Comparison of ENCODE assay signal across 32 cellular contexts in the genomic region with DNA sequence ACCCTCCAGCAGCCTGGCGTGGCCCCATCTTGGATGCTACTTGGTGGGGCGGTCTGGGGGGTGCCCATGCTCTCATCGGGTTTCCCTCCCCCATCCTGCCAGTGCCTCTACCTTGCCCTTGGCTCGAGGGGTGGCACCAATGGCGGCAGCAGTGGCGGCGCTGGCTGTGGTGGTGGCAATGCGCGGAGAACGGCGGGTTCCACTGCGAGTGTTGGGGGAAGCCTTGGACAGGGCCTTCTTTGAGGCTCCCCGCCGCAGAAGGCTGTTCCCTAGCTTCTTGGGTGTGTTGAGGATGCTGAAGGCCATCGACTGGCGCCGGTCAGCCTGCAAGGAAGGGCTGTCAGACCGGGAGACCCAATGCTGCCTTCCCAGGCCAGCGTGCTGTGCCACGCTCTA. TPM values are rescaled to one million over a fixed set of nuclear protein-coding genes. Genes with fewer than 3 reads are reported as not detected.
A peak's percentile ranks its signal among the peaks of the same experiment; 100 is the strongest.
DNase-seq lines count a peak whose midpoint lies in the region; ATAC-seq, FAIRE-seq and TF ChIP-seq lines count a peak whose summit lies in the region.
"Had no signal": no experiment of that assay in that cellular context is flagged by ENCODE, and none has a peak within 500 bp of the region (broad histone marks: within the 10 kb centered on the region; RNA-seq: fewer than 3 reads in every experiment).

No MANE protein-coding gene starts in this region.

- H3K4me1 ChIP-seq in GM12878 (ENCODE audit: control insufficient read depth, insufficient read depth, low read length) (peaks cover 10% of the 10 kb centered on the region), neural progenitor cell (no peaks in the 10 kb centered on the region)

- peak overlapping the region; percentile 41 for H3K27ac Mint-ChIP-seq in activated CD4-positive, alpha-beta T cell treated with anti-CD3 and anti-CD28 coated beads, Interleukin-2, amount 10 ng/mL, durations not matched to agents 24 days and 14 days
- H3K27ac Mint-ChIP-seq in Calu3 (ENCODE audit: unreplicated experiment), result no peak overlapping the region
- H3K27ac Mint-ChIP-seq in neural progenitor cell, result no peak overlapping the region
- H3K27ac Mint-ChIP-seq: activated CD8-positive, alpha-beta memory T cell treated with anti-CD3 and anti-CD28 coated beads, Interleukin-2, amount 10 ng/mL, durations not matched to agents 7 days and 5 days; activated T-helper 1 cell treated with anti-CD3 and anti-CD28 coated beads, Interleukin-12 subunit alpha, Interleukin-12 subunit beta, Interleukin-2, Interleukin-4 antibody, amounts not matched to agents 30 ng/mL and 10 ng/mL and 1 ng/mL, durations not matched to agents 14 hours and 24 hours and 36 hours had no signal

- no peak for TF ChIP-seq EP300 in GM12878 (IDR thresholded peaks at IDR 0.05; ENCODE audit: borderline replicate concordance in 1 of 2, control insufficient read depth in 1 of 2, low read depth in 2 of 2, low read length in 2 of 2)

- no peak for ATAC-seq in GM12878
- no peak for ATAC-seq in GM18867 (IDR thresholded peaks at IDR 0.05; ENCODE audit: unreplicated experiment)
- ATAC-seq: activated CD8-positive, alpha-beta memory T cell treated with anti-CD3 and anti-CD28 coated beads, Interleukin-2, amount 10 ng/mL, durations not matched to agents 7 days and 5 days; lower lobe of right lung; naive thymus-derived CD8-positive, alpha-beta T cell had no signal

- no peaks in the 10 kb centered on the region for H3K27me3 Mint-ChIP-seq in activated CD4-positive, alpha-beta T cell treated with anti-CD3 and anti-CD28 coated beads, Interleukin-2, amount 10 ng/mL, durations not matched to agents 24 days and 14 days
- H3K27me3 Mint-ChIP-seq in Calu3 (ENCODE audit: unreplicated experiment) (no peaks in the 10 kb centered on the region), neural progenitor cell (ENCODE audit: insufficient read depth, low read depth) (peaks cover 15% of the 10 kb centered on the region)
- H3K27me3 Mint-ChIP-seq: activated CD8-positive, alpha-beta memory T cell treated with anti-CD3 and anti-CD28 coated beads, Interleukin-2, amount 10 ng/mL, durations not matched to agents 7 days and 5 days; activated naive CD4-positive, alpha-beta T cell treated with anti-CD3 and anti-CD28 coated beads, Interleukin-2, amount 10 ng/mL, durations not matched to agents 7 days and 5 days; CD4-positive, CD25-positive, alpha-beta regulatory T cell; naive thymus-derived CD8-positive, alpha-beta T cell had no signal

- WGBS in GM12878 (ENCODE audit: insufficient coverage, insufficient replicate concordance, low lambda C conversion rate, missing lambda C conversion rate), result 98% methylated on average over 20 of the region's 20 CpGs

- H3K4me1 Mint-ChIP-seq in activated CD4-positive, alpha-beta T cell treated with anti-CD3 and anti-CD28 coated beads, Interleukin-2, amount 10 ng/mL, durations not matched to agents 24 days and 14 days, result peaks cover 15% of the 10 kb centered on the region
- H3K4me1 Mint-ChIP-seq in Calu3 (ENCODE audit: low read depth, unreplicated experiment) (no peaks in the 10 kb centered on the region), neural progenitor cell (no peaks in the 10 kb centered on the region)

- intact Hi-C loops in activated CD4-positive, alpha-beta T cell treated with anti-CD3 and anti-CD28 coated beads, Interleukin-2, amount 10 ng/mL, durations not matched to agents 24 days and 14 days (cut with micrococcal nuclease), result no loop called here
- intact Hi-C loops in Calu3 (cut with micrococcal nuclease; ENCODE audit: unreplicated experiment) (no loop called here), GM12878 (cut with micrococcal nuclease; ENCODE audit: unreplicated experiment) (no loop called here)

- in situ Hi-C loops in GM12878 (cut with MboI), result no loop called here

- H3K4me2 ChIP-seq in GM12878 (ENCODE audit: control insufficient read depth, insufficient read depth) (no peak overlapping the region), neural progenitor cell (no peak overlapping the region)

- H3F3A ChIP-seq in neural progenitor cell (ENCODE audit: low read depth), result peaks cover 29% of the 10 kb centered on the region

- H3K27ac ChIP-seq in GM12878 (ENCODE audit: control insufficient read depth, insufficient read depth) (no peak overlapping the region), neural progenitor cell (no peak overlapping the region)
- H3K27ac ChIP-seq: lower lobe of right lung, ovary, thyroid gland, vagina had no signal

- TF ChIP-seq RAD21 in GM12878 (IDR thresholded peaks at IDR 0.05; ENCODE audit: insufficient read depth, low read depth, low read length), result no peak

- H3K27me3 ChIP-seq in GM12878 (replicated peaks in 1 of 2; ENCODE audit: control insufficient read depth in 2 of 2, insufficient read depth in 2 of 2, low read length in 1 of 2) (no peaks in the 10 kb centered on the region), neural progenitor cell (no peaks in the 10 kb centered on the region)
- H3K27me3 ChIP-seq: ovary, thyroid gland, vagina had no signal

- no peak for FAIRE-seq in GM12878 (lab: Jason Lieb, UNC)
- FAIRE-seq in urothelium cell line (lab: Jason Lieb, UNC), result no peak
- FAIRE-seq: A204.1, colon, GM18507, H54, HTR-8/SVneo, small intestine had no signal

- H3K4me3 ChIP-seq in GM12878 (no peak overlapping the region), neural progenitor cell (no peak overlapping the region)
- H3K4me3 ChIP-seq: lower lobe of right lung, ovary, thyroid gland, vagina had no signal

- H3K9me3 ChIP-seq in GM12878 (replicated peaks; ENCODE audit: control insufficient read depth, insufficient read depth, low read length), result no peaks in the 10 kb centered on the region
- H3K9me3 ChIP-seq in neural progenitor cell (ENCODE audit: low read depth), result no peaks in the 10 kb centered on the region
- H3K9me3 ChIP-seq: lower lobe of right lung, ovary, thyroid gland, vagina had no signal

- H4K20me1 ChIP-seq in GM12878 (ENCODE audit: control insufficient read depth, insufficient read depth) (no peaks in the 10 kb centered on the region), neural progenitor cell (ENCODE audit: low read depth) (peaks cover 26% of the 10 kb centered on the region)

- H3K9ac ChIP-seq in GM12878 (ENCODE audit: control insufficient read depth, insufficient read depth, low read length), result no peak overlapping the region
- H3K9ac ChIP-seq in neural progenitor cell, result no peak overlapping the region

- DNase-seq in activated CD4-positive, alpha-beta T cell treated with anti-CD3 and anti-CD28 coated beads, Interleukin-2, amount 10 ng/mL, durations not matched to agents 24 days and 14 days, result no peak
- DNase-seq in activated CD4-positive, alpha-beta T cell treated with anti-CD3 and anti-CD28 coated beads for 1 hour, result no peak
- DNase-seq in Calu3 (no peak), GM12878 (ENCODE audit: low read depth, low spot score) (no peak), neural progenitor cell (ENCODE audit: low spot score) (no peak), urothelium cell line (ENCODE audit: low spot score) (no peak)
- DNase-seq in activated CD4-positive, alpha-beta T cell treated with anti-CD3 and anti-CD28 coated beads for 48 hours, result no peak
- DNase-seq: activated CD4-positive, alpha-beta T cell treated with anti-CD3 and anti-CD28 coated beads, Interleukin-2, amount 50 U/mL, for 4 hours; activated CD8-positive, alpha-beta memory T cell treated with anti-CD3 and anti-CD28 coated beads, Interleukin-2, amount 10 ng/mL, durations not matched to agents 7 days and 5 days; activated naive CD4-positive, alpha-beta T cell treated with anti-CD3 and anti-CD28 coated beads, Interleukin-2, amount 10 ng/mL, durations not matched to agents 7 days and 5 days; CD4-positive, CD25-positive, alpha-beta regulatory T cell; DMS 273 treated with DMSO at 0.1 percent for 48 hours; effector memory CD4-positive, alpha-beta T cell; hippocampal formation; KBM-7; lower lobe of right lung; NCI-H2029 treated with DMSO at 0.1 percent for 48 hours; NCI-H526 treated with DMSO at 0.1 percent for 48 hours; ovary; Right ventricle myocardium superior; small intestine; stimulated activated CD4-positive, alpha-beta T cell treated with anti-CD3 and anti-CD28 coated beads, Interleukin-1b, Interleukin-23, amount 100 ng/mL, for 48 hours; thyroid gland had no signal

- CTCF ChIA-PET in Calu3 (lab: Charles Lee) (interaction anchor here (0.6 kb wide), 1 partner anchor 175 kb away, joined by 7 read pairs; no protein-coding TSS in a partner anchor), GM12878 (lab: Yijun Ruan, JAX) (interaction anchor here (0.7 to 1.4 kb wide), 3 partner anchors 12 to 25 kb away, joined by 3 to 4 read pairs (median 3); no protein-coding TSS in a partner anchor)

- POLR2A ChIA-PET in GM12878 (lab: Charles Lee), result no interaction called here

- H3K36me3 ChIP-seq in GM12878 (ENCODE audit: control insufficient read depth in 2 of 2, insufficient read depth in 2 of 2, low read length in 1 of 2) (peaks cover 47 to 70% of the 10 kb centered on the region in 2 experiments; a peak in 3 of 4 replicates), neural progenitor cell (no peaks in the 10 kb centered on the region)
- H3K36me3 ChIP-seq: ovary had no signal

- RAD21 ChIA-PET in GM12878 (lab: Charles Lee; ENCODE audit: unreplicated experiment), result interaction anchor here (0.8 to 1.0 kb wide), 2 partner anchors 26 to 72 kb away, joined by 3 to 4 read pairs; no protein-coding TSS in a partner anchor

- TF ChIP-seq CTCF in Calu3 (IDR thresholded peaks at IDR 0.05; ENCODE audit: unreplicated experiment) (no peak), GM12878 (IDR thresholded peaks at IDR 0.05 in 2 of 3, conservative IDR thresholded peaks at IDR 0.05 in 1 of 3; ENCODE audit: control insufficient read depth in 2 of 3, extremely low read depth in 1 of 3, insufficient read depth in 1 of 3, low read depth in 3 of 3, low read length in 3 of 3) (no peak), neural progenitor cell (IDR thresholded peaks at IDR 0.05) (no peak)

- BruUV-seq in Calu3 (replicated peaks; lab: Mats Ljungman, UMichigan) (TSS peak; percentile 67), GM12878 (replicated peaks; lab: Mats Ljungman, UMichigan) (no TSS peak)

- no peaks in the 10 kb centered on the region for H3K9me3 Mint-ChIP-seq in activated CD4-positive, alpha-beta T cell treated with anti-CD3 and anti-CD28 coated beads, Interleukin-2, amount 10 ng/mL, durations not matched to agents 24 days and 14 days
- H3K9me3 Mint-ChIP-seq in Calu3 (ENCODE audit: low read depth, unreplicated experiment), result no peaks in the 10 kb centered on the region
- no peaks in the 10 kb centered on the region for H3K9me3 Mint-ChIP-seq in neural progenitor cell
- H3K9me3 Mint-ChIP-seq: activated naive CD4-positive, alpha-beta T cell treated with anti-CD3 and anti-CD28 coated beads, Interleukin-2, amount 10 ng/mL, durations not matched to agents 7 days and 5 days; activated T-helper 1 cell treated with anti-CD3 and anti-CD28 coated beads, Interleukin-12 subunit alpha, Interleukin-12 subunit beta, Interleukin-2, Interleukin-4 antibody, amounts not matched to agents 30 ng/mL and 10 ng/mL and 1 ng/mL, durations not matched to agents 14 hours and 24 hours and 36 hours; naive thymus-derived CD8-positive, alpha-beta T cell had no signal

- SMC1A ChIA-PET in GM12878 (lab: Charles Lee; ENCODE audit: uncharacterized antibody, unreplicated experiment), result interaction anchor here (1.2 kb wide), 1 partner anchor 18 kb away, joined by 3 read pairs; no protein-coding TSS in a partner anchor

- TF ChIP-seq POLR2A in GM12878 (IDR thresholded peaks at IDR 0.05; ENCODE audit: low read depth, low read length), result peak; percentile 19

- H3K79me2 ChIP-seq in GM12878 (ENCODE audit: control insufficient read depth, insufficient read depth, low read length), result peaks cover 9% of the 10 kb centered on the region
- no peaks in the 10 kb centered on the region for H3K79me2 ChIP-seq in neural progenitor cell (ENCODE audit: low read depth)

- H3K36me3 Mint-ChIP-seq in activated CD4-positive, alpha-beta T cell treated with anti-CD3 and anti-CD28 coated beads, Interleukin-2, amount 10 ng/mL, durations not matched to agents 24 days and 14 days (ENCODE audit: low read depth), result peaks cover 69% of the 10 kb centered on the region
- H3K36me3 Mint-ChIP-seq in Calu3 (ENCODE audit: insufficient read depth, unreplicated experiment) (peaks cover 69% of the 10 kb centered on the region), neural progenitor cell (peaks cover 36% of the 10 kb centered on the region)

- no peak overlapping the region for H3K4me3 Mint-ChIP-seq in activated CD4-positive, alpha-beta T cell treated with anti-CD3 and anti-CD28 coated beads, Interleukin-2, amount 10 ng/mL, durations not matched to agents 24 days and 14 days
- H3K4me3 Mint-ChIP-seq in Calu3 (ENCODE audit: low read depth, unreplicated experiment), result no peak overlapping the region
- peak overlapping the region; percentile 21 for H3K4me3 Mint-ChIP-seq in neural progenitor cell
- H3K4me3 Mint-ChIP-seq: activated CD8-positive, alpha-beta memory T cell treated with anti-CD3 and anti-CD28 coated beads, Interleukin-2, amount 10 ng/mL, durations not matched to agents 7 days and 5 days; activated naive CD4-positive, alpha-beta T cell treated with anti-CD3 and anti-CD28 coated beads, Interleukin-2, amount 10 ng/mL, durations not matched to agents 7 days and 5 days; activated T-helper 1 cell treated with anti-CD3 and anti-CD28 coated beads, Interleukin-12 subunit alpha, Interleukin-12 subunit beta, Interleukin-2, Interleukin-4 antibody, amounts not matched to agents 30 ng/mL and 10 ng/mL and 1 ng/mL, durations not matched to agents 14 hours and 24 hours and 36 hours; CD4-positive, CD25-positive, alpha-beta regulatory T cell; naive thymus-derived CD8-positive, alpha-beta T cell had no signal

- H2AFZ ChIP-seq in GM12878 (ENCODE audit: control insufficient read depth, low read depth, low read length) (no peak overlapping the region), neural progenitor cell (replicated peaks) (no peak overlapping the region)

RNA-seq across cellular contexts. Expression of a gene that starts 5.1 kb away (rescaled TPM):
- total RNA-seq in activated CD4-positive, alpha-beta T cell treated with anti-CD3 and anti-CD28 coated beads, Interleukin-2, amount 10 ng/mL, durations not matched to agents 24 days and 14 days, result 15.0 and 19.9 TPM in 2 replicates
- total RNA-seq in Calu3 (2022) (12.4 and 13.2 TPM in 2 replicates), GM12878 (2014; rRNA removed) (4.9 and 5.5 TPM in 2 replicates), GM12878 (2014; rRNA removed; fragmentation: Illumina TruSeq; extraction: Trizol) (5.0 and 5.9 TPM in 2 replicates), GM12878 (2021) (16.3 and 19.0 TPM in 2 replicates), neural progenitor cell (ENCODE audit: low replicate concordance) (7.5 and 10.3 TPM in 2 replicates)
- 42.0 and 53.6 TPM in 2 replicates for total RNA-seq in GM12878 (2013; cell fraction: nucleolus; rRNA removed)
- 15.3 TPM for polyA plus RNA-seq in GM12878 (2011; ENCODE audit: low read depth)
- polyA plus RNA-seq in GM12878 (2011; rRNA removed) (9.2 and 11.8 TPM in 2 replicates), GM12878 (2014; fragmentation: Illumina TruSeq; extraction: Trizol) (13.7 and 15.9 TPM in 2 replicates), GM12878 (2014; fragmentation: Nextera tagmentation; extraction: Ambion mirVana) (1 to 10 TPM; 2.6 to 3.5 TPM), GM12878 (2014; rRNA removed) (18.1 and 23.4 TPM in 2 replicates), GM12878 (2016; fragmentation: Nextera tagmentation; extraction: Ambion mirVana) (10 to 100 TPM; 10.2 to 11.1 TPM)
- polyA plus RNA-seq in GM12878 (2011; cell fraction: cytosol; rRNA removed), result 6.1 and 7.4 TPM in 2 replicates
- polyA plus RNA-seq in GM12878 (2011; cell fraction: nucleus; rRNA removed), result 88.6 and 89.9 TPM in 2 replicates
- 14.2 and 16.9 TPM in 2 replicates for polyA plus RNA-seq in GM12878 (2012)
- polyA minus RNA-seq in GM12878 (2011; rRNA and poly(A)+ RNA removed), result 14.6 and 16.2 TPM in 2 replicates
- polyA minus RNA-seq in GM12878 (2011; cell fraction: cytosol; rRNA and poly(A)+ RNA removed), result 2.2 and 2.3 TPM in 2 replicates
- 14.4 and 21.9 TPM in 2 replicates for polyA minus RNA-seq in GM12878 (2011; cell fraction: nucleus; rRNA and poly(A)+ RNA removed)
